In genomic region chr19:15300533-15301194, GRCh38 we compare ENCODE assay signal across 10 cellular contexts. TPM values are rescaled to one million over a fixed set of nuclear protein-coding genes. Genes with fewer than 3 reads are reported as not detected.
DNase-seq lines count a peak whose midpoint lies in the region; ATAC-seq and TF ChIP-seq lines count a peak whose summit lies in the region.
"Had no signal": no experiment of that assay in that cellular context is flagged by ENCODE, and none has a peak within 500 bp of the region (broad histone marks: within the 10 kb centered on the region; RNA-seq: fewer than 3 reads in every experiment).

No MANE protein-coding gene starts in this region.

- H3K4me1 Mint-ChIP-seq in T-helper 2 cell treated with Interferon-gamma antibody and Interleukin-4, amounts not matched to agents 5 μg/mL and 100 μg/mL, for 36 hours (ENCODE audit: low read depth), result peaks cover 65% of the 10 kb centered on the region

- intact Hi-C loops in sciatic nerve (cut with DNase I), result no loop called here

- no peaks in the 10 kb centered on the region for H3K36me3 ChIP-seq in fibroblast of lung (ENCODE audit: control insufficient read depth, insufficient read depth, low read length)

- H3K9ac ChIP-seq in fibroblast of lung (ENCODE audit: insufficient read depth, low read length), result no peak overlapping the region

- H3K9me3 Mint-ChIP-seq in T-helper 2 cell treated with Interferon-gamma antibody and Interleukin-4, amounts not matched to agents 5 μg/mL and 100 μg/mL, for 36 hours, result no peaks in the 10 kb centered on the region

- no peak for TF ChIP-seq CTCF in fibroblast of lung (conservative IDR thresholded peaks at IDR 0.05 in 1 of 2, IDR thresholded peaks at IDR 0.05 in 1 of 2; ENCODE audit: low read depth in 1 of 2, low read length in 2 of 2)

- H3K79me2 ChIP-seq in fibroblast of lung (ENCODE audit: control insufficient read depth, insufficient read depth, low read length), result peaks cover 92% of the 10 kb centered on the region

- H3K4me1 ChIP-seq in fibroblast of lung (ENCODE audit: control insufficient read depth, extremely low read depth, insufficient read depth, low read length), result peaks cover 54% of the 10 kb centered on the region

- H3K27ac Mint-ChIP-seq in T-helper 2 cell treated with Interferon-gamma antibody and Interleukin-4, amounts not matched to agents 5 μg/mL and 100 μg/mL, for 36 hours, result peak overlapping the region; percentile 54

- peak; percentile 32 for DNase-seq in stimulated activated naive CD4-positive, alpha-beta T cell treated with Interleukin-2 at 50 U/mL for 16 hours (lab: John Stamatoyannopoulos, UW)
- no peak for DNase-seq in stimulated activated naive CD4-positive, alpha-beta T cell (lab: John Stamatoyannopoulos, UW)
- peak; percentile 15 for DNase-seq in T-helper 2 cell treated with Interferon-gamma antibody and Interleukin-4, amounts not matched to agents 5 μg/mL and 100 μg/mL, for 36 hours (ENCODE audit: low spot score)
- DNase-seq in fibroblast of lung (ENCODE audit: low read depth in 2 of 2) (peak; percentile 60 to 89), G401 (ENCODE audit: low spot score) (no peak), NCI-H2196 (lab: John Stamatoyannopoulos, UW; ENCODE audit: unreplicated experiment) (no peak), sciatic nerve (ENCODE audit: low spot score) (no peak)
- DNase-seq: NCI-H510A had no signal

- in situ Hi-C loops in G401 (cut with HindIII; ENCODE audit: low sequenced_read_pairs), result no loop called here

- H3K27ac ChIP-seq in fibroblast of lung (ENCODE audit: insufficient read depth, low read length), result peak overlapping the region; percentile 60
- H3K27ac ChIP-seq: HL-60 had no signal

- no peaks in the 10 kb centered on the region for H3K9me3 ChIP-seq in fibroblast of lung (ENCODE audit: control insufficient read depth, insufficient read depth, low read depth, low read length)

- H3K4me3 ChIP-seq in fibroblast of lung (replicated peaks in 1 of 4; ENCODE audit: control extremely low read depth in 1 of 4, insufficient read depth in 1 of 4, low read depth in 3 of 4, low read length in 4 of 4), result no peak overlapping the region

- H4K20me1 ChIP-seq in fibroblast of lung (ENCODE audit: control insufficient read depth, extremely low read depth, insufficient read depth, low read length), result peaks cover 15% of the 10 kb centered on the region

- H3K4me3 Mint-ChIP-seq in T-helper 2 cell treated with Interferon-gamma antibody and Interleukin-4, amounts not matched to agents 5 μg/mL and 100 μg/mL, for 36 hours, result peak overlapping the region; percentile 27

- H3K27me3 ChIP-seq in fibroblast of lung (ENCODE audit: control insufficient read depth, insufficient read depth, low read length), result no peaks in the 10 kb centered on the region

- H3K27me3 Mint-ChIP-seq in T-helper 2 cell treated with Interferon-gamma antibody and Interleukin-4, amounts not matched to agents 5 μg/mL and 100 μg/mL, for 36 hours (ENCODE audit: low read depth), result no peaks in the 10 kb centered on the region

- ATAC-seq in HG03095 (IDR thresholded peaks at IDR 0.05; ENCODE audit: unreplicated experiment) (no peak), sciatic nerve (no peak)

- peaks cover 15% of the 10 kb centered on the region for H3K36me3 Mint-ChIP-seq in T-helper 2 cell treated with Interferon-gamma antibody and Interleukin-4, amounts not matched to agents 5 μg/mL and 100 μg/mL, for 36 hours (ENCODE audit: low read depth)

- H2AFZ ChIP-seq in fibroblast of lung (ENCODE audit: low read length), result no peak overlapping the region

- no peak overlapping the region for H3K4me2 ChIP-seq in fibroblast of lung (ENCODE audit: extremely low read depth, insufficient read depth, low read length)

RNA-seq across cellular contexts. Expression of gene BRD4, which starts 31.7 kb away (rescaled TPM):
- 9.8 and 20.1 TPM in 2 replicates for total RNA-seq in fibroblast of lung
- polyA plus RNA-seq in fibroblast of lung, result 9.9 and 13.3 TPM in 2 replicates
- 47.8 and 58.5 TPM in 2 replicates for polyA plus RNA-seq in fibroblast of lung (2012)
- 186 and 192 TPM in 2 replicates for polyA minus RNA-seq in fibroblast of lung (ENCODE audit: low replicate concordance)
- total RNA-seq in G401 (2014; rRNA removed; shearing (Covaris generic)), result 7.4 and 8.6 TPM in 2 replicates
- 110 TPM for total RNA-seq in sciatic nerve

Comparison
In these comparisons a context has a peak if more than half of its experiments do, and no peak if none do; other contexts are left out.
1. DNase-seq: peak in stimulated activated naive CD4-positive, alpha-beta T cell treated with Interleukin-2 at 50 U/mL for 16 hours (single experiment), T-helper 2 cell treated with Interferon-gamma antibody and Interleukin-4, amounts not matched to agents 5 μg/mL and 100 μg/mL, for 36 hours (single experiment) and fibroblast of lung (2 of 2); none in stimulated activated naive CD4-positive, alpha-beta T cell (0 of 6), G401 (single experiment), NCI-H2196 (single experiment) and sciatic nerve (single experiment).